In genomic region chr17:41563607-41564006, GRCh38 we compare ENCODE assay signal across 33 cellular contexts. TPM values are rescaled to one million over a fixed set of nuclear protein-coding genes. Genes with fewer than 3 reads are reported as not detected.
DNase-seq lines count a peak whose midpoint lies in the region; FAIRE-seq and TF ChIP-seq lines count a peak whose summit lies in the region.
"Had no signal": no experiment of that assay in that cellular context is flagged by ENCODE, and none has a peak within 500 bp of the region (broad histone marks: within the 10 kb centered on the region; RNA-seq: fewer than 3 reads in every experiment).

No MANE protein-coding gene starts in this region.

- no peaks in the 10 kb centered on the region for H3K36me3 Mint-ChIP-seq in endodermal cell (ENCODE audit: low read depth)
- no peaks in the 10 kb centered on the region for H3K36me3 Mint-ChIP-seq in immature natural killer cell
- H3K36me3 Mint-ChIP-seq: naive thymus-derived CD4-positive, alpha-beta T cell had no signal

- H3K9ac ChIP-seq in endodermal cell (ENCODE audit: extremely low read depth, low read length, poor library complexity, severe bottlenecking) = no peak overlapping the region
- no peak overlapping the region for H3K9ac ChIP-seq in skeletal muscle tissue (ENCODE audit: low read depth in 1 of 3, low read length in 3 of 3)

- H3K9me3 ChIP-seq in endodermal cell (ENCODE audit: control insufficient read depth, low read length) (no peaks in the 10 kb centered on the region), skeletal muscle tissue (ENCODE audit: control insufficient read depth in 3 of 3, low read length in 3 of 3) (no peaks in the 10 kb centered on the region)
- H3K9me3 ChIP-seq: esophagus squamous epithelium, heart left ventricle, transverse colon had no signal

- TF ChIP-seq CTCF in endodermal cell (conservative IDR thresholded peaks at IDR 0.05) = no peak

- H3K27ac Mint-ChIP-seq in endodermal cell = no peak overlapping the region
- no peak overlapping the region for H3K27ac Mint-ChIP-seq in immature natural killer cell
- H3K27ac Mint-ChIP-seq: dendritic cell treated with granulocyte-macrophage colony-stimulating factor and Interleukin-4, amounts not matched to agents 40 ng/mL and 50 ng/mL, for 4 days; naive thymus-derived CD4-positive, alpha-beta T cell; T-helper 2 cell treated with Interferon-gamma antibody and Interleukin-4, amounts not matched to agents 5 μg/mL and 100 μg/mL, for 36 hours had no signal

- 72 to 79% methylated on average over 3 of the region's 3 CpGs for WGBS in endodermal cell (ENCODE audit: insufficient coverage in 1 of 2, insufficient read length in 1 of 2), 2 experiments

- H3K27me3 Mint-ChIP-seq in endodermal cell (ENCODE audit: insufficient read depth) (peaks cover 47% of the 10 kb centered on the region), immature natural killer cell (ENCODE audit: low read depth in 3 of 3) (peaks cover 3 to 12% (median 4%) of the 10 kb centered on the region in 3 donors)

- H3K4me3 Mint-ChIP-seq in endodermal cell = no peak overlapping the region
- H3K4me3 Mint-ChIP-seq in immature natural killer cell = no peak overlapping the region
- H3K4me3 Mint-ChIP-seq: central memory CD8-positive, alpha-beta T cell; dendritic cell treated with granulocyte-macrophage colony-stimulating factor and Interleukin-4, amounts not matched to agents 40 ng/mL and 50 ng/mL, for 4 days; naive thymus-derived CD4-positive, alpha-beta T cell; T-helper 2 cell treated with Interferon-gamma antibody and Interleukin-4, amounts not matched to agents 5 μg/mL and 100 μg/mL, for 36 hours had no signal

- H3K27ac ChIP-seq in endodermal cell (ENCODE audit: low read depth, low read length) (no peak overlapping the region), skeletal muscle tissue (ENCODE audit: low read depth, low read length) (peak overlapping the region; percentile 15)
- H3K27ac ChIP-seq: esophagus squamous epithelium, foreskin keratinocyte, heart left ventricle, transverse colon had no signal

- H3K4me3 ChIP-seq in endodermal cell (ENCODE audit: low read length) (no peak overlapping the region), skeletal muscle tissue (ENCODE audit: low read length in 3 of 3) (peak overlapping the region in 1 of 3 donors; percentile 33)
- H3K4me3 ChIP-seq: esophagus squamous epithelium, heart left ventricle, transverse colon had no signal

- no peaks in the 10 kb centered on the region for H3K36me3 ChIP-seq in endodermal cell (ENCODE audit: control insufficient read depth, insufficient read depth, low read length)
- H3K36me3 ChIP-seq in skeletal muscle tissue (ENCODE audit: control insufficient read depth in 3 of 3, insufficient read depth in 3 of 3, low read length in 3 of 3) = no peaks in the 10 kb centered on the region
- H3K36me3 ChIP-seq: esophagus squamous epithelium, heart left ventricle, transverse colon had no signal

- H3K4me1 ChIP-seq in endodermal cell (ENCODE audit: control insufficient read depth, insufficient read depth, low read length) (peaks cover 11% of the 10 kb centered on the region), skeletal muscle tissue (ENCODE audit: control insufficient read depth in 3 of 3, insufficient read depth in 3 of 3, low read length in 3 of 3) (peaks cover 6 to 12% (median 8%) of the 10 kb centered on the region in 3 donors)
- H3K4me1 ChIP-seq: esophagus squamous epithelium, foreskin keratinocyte, heart left ventricle, transverse colon had no signal

- no peak for FAIRE-seq in urothelium cell line (lab: Jason Lieb, UNC)
- FAIRE-seq: endometrium, GM18507, RCC 7860 had no signal

- H3K27me3 ChIP-seq in endodermal cell (ENCODE audit: control insufficient read depth, insufficient read depth, low read length, poor library complexity, severe bottlenecking) (peaks cover 14% of the 10 kb centered on the region), skeletal muscle tissue (ENCODE audit: control insufficient read depth in 3 of 3, insufficient read depth in 3 of 3, low read length in 3 of 3) (no peaks in the 10 kb centered on the region)

- H3K9me3 Mint-ChIP-seq in endodermal cell (no peaks in the 10 kb centered on the region), immature natural killer cell (peaks cover 0 to 16% (median 7%) of the 10 kb centered on the region in 6 donors)

- peak; percentile 21 for DNase-seq in NCI-H2227 treated with DMSO at 0.1 percent for 48 hours (lab: John Stamatoyannopoulos, UW)
- peak; percentile 47 for DNase-seq in endodermal cell
- DNase-seq in urothelium cell line (ENCODE audit: low spot score) = no peak
- no peak for DNase-seq in immature natural killer cell
- DNase-seq: activated CD4-positive, alpha-beta T cell treated with anti-CD3 and anti-CD28 coated beads, Interleukin-2, amount 50 U/mL, for 48 hours; activated CD4-positive, CD25-positive, alpha-beta regulatory T cell treated with anti-CD3 and anti-CD28 coated beads, Interleukin-2, amount 50 U/mL, for 72 hours; activated naive CD4-positive, alpha-beta T cell treated with Interleukin-2 at 50 U/mL for 16 hours; C1 segment of cervical spinal cord; DMS153; esophagus squamous epithelium; foreskin keratinocyte; midbrain; naive thymus-derived CD4-positive, alpha-beta T cell; NCI-H1105; NCI-H2029; occipital lobe; SIG-M5; stimulated activated CD4-positive, alpha-beta T cell treated with anti-CD3 and anti-CD28 coated beads, Interleukin-15, amount 100 ng/mL, for 24 hours; stimulated activated CD4-positive, alpha-beta T cell treated with anti-CD3 and anti-CD28 coated beads, Interleukin-4, amount 100 ng/mL, for 4 hours; transverse colon had no signal

- H3K4me1 Mint-ChIP-seq in endodermal cell (peaks cover 12% of the 10 kb centered on the region), immature natural killer cell (peaks cover 9 to 16% of the 10 kb centered on the region in 2 donors)

RNA-seq across cellular contexts. Expression of gene KRT9, which starts 8.3 kb away (rescaled TPM):
- total RNA-seq in endodermal cell = not detected
- not detected for polyA plus RNA-seq in endodermal cell (2013, experiment 1 of 2)
- polyA plus RNA-seq in endodermal cell (2013, experiment 2 of 2) = not detected
- not detected for total RNA-seq in skeletal muscle tissue
- not detected for polyA plus RNA-seq in immature natural killer cell
- total RNA-seq: H4; heart left ventricle; HT-29; kidney epithelial cell; liver; naive thymus-derived CD4-positive, alpha-beta T cell; occipital lobe; pulmonary artery endothelial cell; transverse colon had no signal
- polyA plus RNA-seq: heart left ventricle; liver; naive thymus-derived CD4-positive, alpha-beta T cell had no signal

RNA-seq across cellular contexts. Expression of gene KRT14, which starts 23.1 kb away (rescaled TPM):
- total RNA-seq in endodermal cell = not detected
- not detected for polyA plus RNA-seq in endodermal cell (2013, experiment 1 of 2)
- not detected for polyA plus RNA-seq in endodermal cell (2013, experiment 2 of 2)
- 1.0 TPM for total RNA-seq in skeletal muscle tissue
- not detected for polyA plus RNA-seq in immature natural killer cell
- total RNA-seq: H4; HT-29; kidney epithelial cell; liver; naive thymus-derived CD4-positive, alpha-beta T cell had no signal
- polyA plus RNA-seq: heart left ventricle; liver; naive thymus-derived CD4-positive, alpha-beta T cell had no signal

RNA-seq across cellular contexts. Expression of gene KRT19, which starts 35.5 kb away (rescaled TPM):
- 1,000 to 10,000 TPM in 1 of 2 donors, 100 to 1,000 TPM in 1; 750 to 1,012 TPM for total RNA-seq in endodermal cell
- 178 TPM for polyA plus RNA-seq in endodermal cell (2013, experiment 1 of 2)
- 191 TPM for polyA plus RNA-seq in endodermal cell (2013, experiment 2 of 2)
- total RNA-seq in skeletal muscle tissue = not detected
- not detected for polyA plus RNA-seq in immature natural killer cell
- total RNA-seq: naive thymus-derived CD4-positive, alpha-beta T cell had no signal
- polyA plus RNA-seq: naive thymus-derived CD4-positive, alpha-beta T cell had no signal

RNA-seq across cellular contexts. Expression of gene KRT15, which starts 44.9 kb away (rescaled TPM):
- total RNA-seq in endodermal cell (1 to 10 TPM in 1 of 2 donors, under 1 TPM in 1; 0.95 to 1.2 TPM), skeletal muscle tissue (not detected)
- not detected for polyA plus RNA-seq in endodermal cell (2013, experiment 1 of 2)
- not detected for polyA plus RNA-seq in endodermal cell (2013, experiment 2 of 2)
- not detected for polyA plus RNA-seq in immature natural killer cell
- total RNA-seq: liver; naive thymus-derived CD4-positive, alpha-beta T cell had no signal
- polyA plus RNA-seq: naive thymus-derived CD4-positive, alpha-beta T cell had no signal

RNA-seq across cellular contexts. Expression of gene KRT16, which starts 49.0 kb away (rescaled TPM):
- total RNA-seq in endodermal cell (not detected), skeletal muscle tissue (0.52 TPM)
- polyA plus RNA-seq in endodermal cell (2013, experiment 1 of 2) = not detected
- polyA plus RNA-seq in endodermal cell (2013, experiment 2 of 2) = not detected
- not detected for polyA plus RNA-seq in immature natural killer cell
- total RNA-seq: heart left ventricle; liver; naive thymus-derived CD4-positive, alpha-beta T cell; occipital lobe had no signal
- polyA plus RNA-seq: liver; naive thymus-derived CD4-positive, alpha-beta T cell had no signal

Comparison
In these comparisons a context has a peak if more than half of its experiments do, and no peak if none do; other contexts are left out.
1. DNase-seq: peak in NCI-H2227 treated with DMSO at 0.1 percent for 48 hours (single experiment) and endodermal cell (single experiment); none in urothelium cell line (single experiment) and immature natural killer cell (0 of 3).
2. RNA of gene KRT19, which starts 35.5 kb away (total RNA-seq): 750 to 1,012 TPM in endodermal cell; not detected in skeletal muscle tissue (single experiment); every median in the first group is over 100 times any median in the second.